In genomic region chr13:24502567-24503375, GRCh38 we compare ENCODE assay signal across 7 cellular contexts. TPM values are rescaled to one million over a fixed set of nuclear protein-coding genes. Genes with fewer than 3 reads are reported as not detected.
DNase-seq lines count a peak whose midpoint lies in the region; ATAC-seq, FAIRE-seq and TF ChIP-seq lines count a peak whose summit lies in the region.

No MANE protein-coding gene starts in this region.

- peaks cover 47% of the 10 kb centered on the region for H3K79me2 ChIP-seq in astrocyte (ENCODE audit: insufficient read depth, low read length)

- peak overlapping the region; percentile 67 for H3K27ac Mint-ChIP-seq in astrocyte (ENCODE audit: unreplicated experiment)

- H3K27ac ChIP-seq in astrocyte (ENCODE audit: low read depth, low read length), result peak overlapping the region; percentile 62

- H3K36me3 Mint-ChIP-seq in astrocyte (ENCODE audit: low read depth, unreplicated experiment), result peaks cover 14% of the 10 kb centered on the region

- FAIRE-seq in astrocyte (lab: Jason Lieb, UNC), result no peak

- no peak overlapping the region for H3K4me3 ChIP-seq in astrocyte (ENCODE audit: insufficient read depth, low read depth, low read length)

- H3K4me1 Mint-ChIP-seq in astrocyte (ENCODE audit: low read depth, unreplicated experiment), result peaks cover 27% of the 10 kb centered on the region

- H3K9me3 ChIP-seq in astrocyte (ENCODE audit: insufficient read depth, low read depth, low read length), result no peaks in the 10 kb centered on the region

- ATAC-seq in stimulated activated naive CD8-positive, alpha-beta T cell treated with anti-CD3 and anti-CD28 coated beads, Interleukin-15, Interleukin-2, amounts not matched to agents 100 U/mL and 50 U/mL, for 24 hours, result peak; percentile 65
- no peak for ATAC-seq in GM21515 (IDR thresholded peaks at IDR 0.05; ENCODE audit: unreplicated experiment)

- peaks cover under 1% of the 10 kb centered on the region for H3K9me3 Mint-ChIP-seq in astrocyte (ENCODE audit: unreplicated experiment)

- H3K27me3 ChIP-seq in astrocyte (ENCODE audit: insufficient read depth, low read length), result no peaks in the 10 kb centered on the region

- H3K4me2 ChIP-seq in astrocyte (ENCODE audit: low read length), result peak overlapping the region; percentile 53

- H4K20me1 ChIP-seq in astrocyte (ENCODE audit: insufficient read depth, low read length), result peaks cover 17% of the 10 kb centered on the region

- H3K4me1 ChIP-seq in astrocyte (ENCODE audit: insufficient read depth, low read length), result peaks cover 28% of the 10 kb centered on the region

- no peak for TF ChIP-seq CTCF in astrocyte (IDR thresholded peaks at IDR 0.05; ENCODE audit: insufficient read depth, low read depth, low read length)

- peaks cover 5% of the 10 kb centered on the region for H3K36me3 ChIP-seq in astrocyte (ENCODE audit: insufficient read depth, low read length)

- no peak overlapping the region for H2AFZ ChIP-seq in astrocyte (ENCODE audit: low read depth, low read length)

- no peaks in the 10 kb centered on the region for H3K27me3 Mint-ChIP-seq in astrocyte (ENCODE audit: low read depth, unreplicated experiment)

- H3K9ac ChIP-seq in astrocyte (ENCODE audit: low read length), result peak overlapping the region; percentile 30

- peak; percentile 77 for DNase-seq in HT1080 (ENCODE audit: low read depth)
- DNase-seq in astrocyte (ENCODE audit: low read depth), result peak; percentile 66
- peak; percentile 20 for DNase-seq in hepatic stellate cell (ENCODE audit: low spot score)
- DNase-seq in stimulated activated naive CD8-positive, alpha-beta T cell treated with anti-CD3 and anti-CD28 coated beads, Interleukin-15, Interleukin-2, amounts not matched to agents 100 U/mL and 50 U/mL, for 24 hours, result no peak
- DNase-seq in NCI-H1694 treated with DMSO at 0.1 percent for 48 hours (lab: John Stamatoyannopoulos, UW), result no peak
- no peak for DNase-seq in superior temporal gyrus (ENCODE audit: extremely low spot score)

- H3K4me3 Mint-ChIP-seq in astrocyte (ENCODE audit: unreplicated experiment), result no peak overlapping the region

RNA-seq across cellular contexts. Expression of gene PARP4, which starts 9.8 kb away (rescaled TPM):
- 44.0 and 47.6 TPM in 2 replicates for total RNA-seq in HT1080 (2014; rRNA removed; shearing (Covaris generic))
- polyA plus RNA-seq in HT1080 (2015; cell fraction: cytosol; rRNA removed), result 39.5 and 53.2 TPM in 2 replicates
- polyA plus RNA-seq in HT1080 (2015; cell fraction: nucleus; rRNA removed), result 177 and 184 TPM in 2 replicates
- 55.7 and 59.1 TPM in 2 replicates for total RNA-seq in astrocyte

Comparison
In these comparisons a context has a peak if more than half of its experiments do, and no peak if none do; other contexts are left out.
1. DNase-seq: peak in HT1080 (single experiment), astrocyte (single experiment) and hepatic stellate cell (single experiment); none in stimulated activated naive CD8-positive, alpha-beta T cell treated with anti-CD3 and anti-CD28 coated beads, Interleukin-15, Interleukin-2, amounts not matched to agents 100 U/mL and 50 U/mL, for 24 hours (single experiment), NCI-H1694 treated with DMSO at 0.1 percent for 48 hours (single experiment) and superior temporal gyrus (single experiment).